8 cellular contexts compared by ENCODE assay signal in genomic region chr14:57343545-57344297, GRCh38. TPM values are rescaled to one million over a fixed set of nuclear protein-coding genes. Genes with fewer than 3 reads are reported as not detected.
DNase-seq lines count a peak whose midpoint lies in the region; TF ChIP-seq lines count a peak whose summit lies in the region.
"Not testable (repeated sequence)": the region's sequence is repeated elsewhere in the genome, so short reads cannot be mapped to it uniquely, and the experiment has no call there.

No MANE protein-coding gene starts in this region.

- H3K27ac ChIP-seq in HUES48 (ENCODE audit: low read depth, low read length), result peak overlapping the region; percentile 6
- not testable (repeated sequence) for H3K27ac ChIP-seq in iPS DF 6.9 (ENCODE audit: low read length); mesendoderm (ENCODE audit: low read depth, low read length); osteoblast (ENCODE audit: low read depth, low read length)

- intact Hi-C loops in Caco-2 (cut with micrococcal nuclease; ENCODE audit: unreplicated experiment), result not testable (repeated sequence)

- BruUV-seq in Caco-2 (replicated peaks; lab: Mats Ljungman, UMichigan), result not testable (repeated sequence)

- H3K4me1 Mint-ChIP-seq in Caco-2 (ENCODE audit: low read depth, unreplicated experiment); chondrocyte (ENCODE audit: low read depth); type B pancreatic cell (ENCODE audit: unreplicated experiment): not testable (repeated sequence)

- H3K27me3 ChIP-seq in Caco-2 (replicated peaks; ENCODE audit: control insufficient read depth, insufficient read depth, low read length); HUES48 (ENCODE audit: control insufficient read depth, insufficient read depth, low read length); iPS DF 6.9 (ENCODE audit: control insufficient read depth, insufficient read depth, low read length); mesendoderm (ENCODE audit: insufficient read depth, low read length, poor library complexity); osteoblast (ENCODE audit: insufficient read depth, low read length): not testable (repeated sequence)

- not testable (repeated sequence) for TF ChIP-seq CTCF in Caco-2 (IDR thresholded peaks at IDR 0.05; ENCODE audit: insufficient read depth in 1 of 2, low read depth in 1 of 2, low read length in 1 of 2, severe bottlenecking in 1 of 2, unreplicated experiment in 1 of 2); chondrocyte (IDR thresholded peaks at IDR 0.05); osteoblast (IDR thresholded peaks at IDR 0.05; ENCODE audit: extremely low read depth, low read depth, low read length); type B pancreatic cell (conservative IDR thresholded peaks at IDR 0.05)

- H2AFZ ChIP-seq in osteoblast (ENCODE audit: low read length), result not testable (repeated sequence)

- H3K4me1 ChIP-seq in Caco-2; HUES48 (ENCODE audit: control insufficient read depth, insufficient read depth, low read length); iPS DF 6.9 (ENCODE audit: control insufficient read depth, insufficient read depth, low read length); mesendoderm (ENCODE audit: control insufficient read depth, low read depth, low read length); osteoblast (ENCODE audit: insufficient read depth, low read length): not testable (repeated sequence)

- CTCF ChIA-PET in Caco-2 (lab: Charles Lee), result not testable (repeated sequence)

- H2BK15ac ChIP-seq in mesendoderm (replicated peaks; ENCODE audit: low read depth), result not testable (repeated sequence)

- H3K79me1 ChIP-seq in mesendoderm (ENCODE audit: low read length), result not testable (repeated sequence)

- H2BK120ac ChIP-seq in mesendoderm (ENCODE audit: low read depth, low read length), result not testable (repeated sequence)

- not testable (repeated sequence) for H3K18ac ChIP-seq in mesendoderm (ENCODE audit: low read length)

- H2BK5ac ChIP-seq in mesendoderm (ENCODE audit: low read length), result not testable (repeated sequence)

- not testable (repeated sequence) for H3K36me3 Mint-ChIP-seq in Caco-2 (ENCODE audit: insufficient read depth, unreplicated experiment); chondrocyte (ENCODE audit: low read depth); type B pancreatic cell

- not testable (repeated sequence) for H3K27ac Mint-ChIP-seq in Caco-2 (ENCODE audit: unreplicated experiment); chondrocyte (ENCODE audit: unreplicated experiment); type B pancreatic cell

- H3K23ac ChIP-seq in mesendoderm (ENCODE audit: low read length), result not testable (repeated sequence)

- not testable (repeated sequence) for H3K79me2 ChIP-seq in mesendoderm (ENCODE audit: control insufficient read depth, insufficient read depth, low read length); osteoblast (ENCODE audit: insufficient read depth, low read length)

- not testable (repeated sequence) for H4K8ac ChIP-seq in mesendoderm (ENCODE audit: low read depth, low read length)

- H4K5ac ChIP-seq in mesendoderm (ENCODE audit: low read length), result not testable (repeated sequence)

- not testable (repeated sequence) for H2AK5ac ChIP-seq in mesendoderm (ENCODE audit: low read length)

- H3K4me3 ChIP-seq in Caco-2 (ENCODE audit: low read depth, low read length) (peak overlapping the region; percentile 27), HUES48 (ENCODE audit: low read depth, low read length) (peak overlapping the region; percentile 45), iPS DF 6.9 (ENCODE audit: low read length) (peak overlapping the region; percentile 35; the same call in 1 of the 2 replicates)
- not testable (repeated sequence) for H3K4me3 ChIP-seq in mesendoderm (ENCODE audit: low read length); osteoblast (ENCODE audit: insufficient read depth, low read length)

- not testable (repeated sequence) for H3K27me3 Mint-ChIP-seq in Caco-2 (ENCODE audit: insufficient read depth, unreplicated experiment); chondrocyte (ENCODE audit: low read depth); type B pancreatic cell

- not testable (repeated sequence) for H4K20me1 ChIP-seq in osteoblast (ENCODE audit: insufficient read depth, low read length)

- peak overlapping the region; percentile 34 for H3K56ac ChIP-seq in mesendoderm (ENCODE audit: low read length)

- not testable (repeated sequence) for H3K9me3 ChIP-seq in Caco-2; HUES48 (ENCODE audit: control insufficient read depth, insufficient read depth, low read length); iPS DF 6.9 (ENCODE audit: control insufficient read depth, insufficient read depth, low read length); osteoblast (ENCODE audit: low read depth, low read length)

- not testable (repeated sequence) for H3K9ac ChIP-seq in HUES48 (ENCODE audit: low read depth, low read length); mesendoderm (ENCODE audit: low read length)

- no CpG with 5 or more reads among the region's 34 CpGs for WGBS in iPS DF 6.9 (ENCODE audit: insufficient coverage, insufficient read length)
- WGBS in mesendoderm (ENCODE audit: extremely low coverage, insufficient coverage, low lambda C conversion rate), result no CpG with 5 or more reads among the region's 34 CpGs

- H3K36me3 ChIP-seq in Caco-2 (ENCODE audit: control insufficient read depth, insufficient read depth, low read length); HUES48 (ENCODE audit: control insufficient read depth, insufficient read depth, low read length); iPS DF 6.9 (ENCODE audit: control insufficient read depth, insufficient read depth, low read length); mesendoderm (ENCODE audit: control insufficient read depth, insufficient read depth, low read length); osteoblast (ENCODE audit: insufficient read depth, low read length): not testable (repeated sequence)

- not testable (repeated sequence) for H3K4me2 ChIP-seq in mesendoderm (ENCODE audit: low read length); osteoblast (ENCODE audit: insufficient read depth, low read length)

- H3K4me3 Mint-ChIP-seq in Caco-2 (ENCODE audit: unreplicated experiment) (peak overlapping the region; percentile 65), chondrocyte (ENCODE audit: unreplicated experiment) (peak overlapping the region; percentile 73), type B pancreatic cell (peak overlapping the region; percentile 41)

- peaks cover 10% of the 10 kb centered on the region for H3K9me3 Mint-ChIP-seq in Caco-2 (ENCODE audit: unreplicated experiment)
- H3K9me3 Mint-ChIP-seq in chondrocyte (ENCODE audit: low read depth); type B pancreatic cell: not testable (repeated sequence)

- not testable (repeated sequence) for DNase-seq in Caco-2; chondrocyte (ENCODE audit: low spot score); iPS DF 6.9 (ENCODE audit: low read depth, low spot score); type B pancreatic cell (ENCODE audit: extremely low spot score, unreplicated experiment)
- peak; percentile 21 for DNase-seq in SK-N-DZ (ENCODE audit: low spot score)
- DNase-seq in mesendoderm, result peak; percentile 26
- peak; percentile 73 for DNase-seq in osteoblast (ENCODE audit: insufficient read length, low spot score, missing footprints)

- POLR2A ChIA-PET in Caco-2 (lab: Charles Lee), result not testable (repeated sequence)

- not testable (repeated sequence) for H3K4ac ChIP-seq in mesendoderm (ENCODE audit: low read depth, low read length)

RNA-seq across cellular contexts. Expression of gene NAA30, which starts 46.7 kb away (rescaled TPM):
- total RNA-seq in Caco-2 (2022), result 21.0 and 23.7 TPM in 2 replicates
- 6.9 and 7.2 TPM in 2 replicates for polyA plus RNA-seq in SK-N-DZ (2014; cell fraction: cytosol; rRNA removed)
- polyA plus RNA-seq in SK-N-DZ (2014; cell fraction: nucleus; rRNA removed), result 3.3 and 4.0 TPM in 2 replicates
- total RNA-seq in chondrocyte, result 16.9 to 20.8 TPM (median 17.2 TPM) in 3 replicates
- 17.5 TPM for polyA plus RNA-seq in mesendoderm (2013, experiment 1 of 2)
- polyA plus RNA-seq in mesendoderm (2013, experiment 2 of 2), result 16.6 TPM
- total RNA-seq in osteoblast, result 19.5 and 21.8 TPM in 2 replicates
- total RNA-seq in type B pancreatic cell (ENCODE audit: low replicate concordance), result 18.6 and 18.9 TPM in 2 replicates
